Comparison of ENCODE assay signal across 18 cellular contexts in the genomic region with DNA sequence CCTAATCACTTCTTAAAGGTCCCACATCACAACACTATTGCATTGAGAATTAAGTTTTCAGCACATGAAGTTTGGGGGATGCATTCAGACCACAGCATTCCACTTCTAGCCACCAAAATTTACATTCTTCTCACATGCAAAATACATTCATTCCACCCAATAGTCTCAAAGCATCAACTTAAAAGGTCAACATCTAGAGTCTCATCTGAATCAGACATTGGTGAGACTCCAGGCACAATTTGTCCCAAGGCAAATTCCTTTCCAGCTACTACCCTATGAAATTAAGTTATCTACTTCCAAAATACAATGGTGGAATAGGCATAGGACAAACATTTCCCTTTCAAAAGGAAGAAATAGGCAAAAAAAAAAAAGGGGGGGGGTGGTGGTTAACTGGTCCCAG.
DNase-seq lines count a peak whose midpoint lies in the region; ATAC-seq and TF ChIP-seq lines count a peak whose summit lies in the region.
"Had no signal": no experiment of that assay in that cellular context is flagged by ENCODE, and none has a peak within 500 bp of the region (broad histone marks: within the 10 kb centered on the region; RNA-seq: fewer than 3 reads in every experiment).

No MANE protein-coding gene starts in this region.

- no peak overlapping the region for H3K9ac ChIP-seq in PC-3 (ENCODE audit: low read length)
- H3K9ac ChIP-seq in endodermal cell (ENCODE audit: extremely low read depth, low read length, poor library complexity, severe bottlenecking): peak overlapping the region; percentile 57
- no peak overlapping the region for H3K9ac ChIP-seq in mesendoderm (ENCODE audit: low read length)

- H3K4me3 ChIP-seq in AG10803 (ENCODE audit: low read length) (no peak overlapping the region), PC-3 (ENCODE audit: low read length) (no peak overlapping the region), endodermal cell (ENCODE audit: low read length) (peak overlapping the region; percentile 21), mesendoderm (ENCODE audit: low read length) (no peak overlapping the region), right atrium auricular region (no peak overlapping the region)

- H3K4me1 ChIP-seq in PC-3 (ENCODE audit: insufficient read depth, low read length) (peaks cover 18% of the 10 kb centered on the region), endodermal cell (ENCODE audit: control insufficient read depth, insufficient read depth, low read length) (no peaks in the 10 kb centered on the region), mesendoderm (ENCODE audit: control insufficient read depth, low read depth, low read length) (peaks cover 2% of the 10 kb centered on the region), right atrium auricular region (no peaks in the 10 kb centered on the region)
- H3K4me1 ChIP-seq: BE2C had no signal

- H3K27ac ChIP-seq in PC-3 (ENCODE audit: low read length) (peak overlapping the region; percentile 59), endodermal cell (ENCODE audit: low read depth, low read length) (no peak overlapping the region), mesendoderm (ENCODE audit: low read depth, low read length) (peak overlapping the region; percentile 91), right atrium auricular region (no peak overlapping the region)

- no peak overlapping the region for H2BK15ac ChIP-seq in mesendoderm (replicated peaks; ENCODE audit: low read depth)

- in situ Hi-C loops in GM13977 (cut with MboI; ENCODE audit: low pct_unique_long_range_greater_than_20kb, low sequenced_read_pairs, unreplicated experiment): no loop called here

- H2AFZ ChIP-seq in PC-3 (ENCODE audit: low read length): no peak overlapping the region

- peak overlapping the region; percentile 68 for H4K5ac ChIP-seq in mesendoderm (ENCODE audit: low read length)

- BruUV-seq in PC-3 (replicated peaks; lab: Mats Ljungman, UMichigan): no TSS peak

- H2AK5ac ChIP-seq in mesendoderm (ENCODE audit: low read length): no peak overlapping the region

- H3K79me2 ChIP-seq in PC-3 (ENCODE audit: low read length): no peaks in the 10 kb centered on the region
- no peaks in the 10 kb centered on the region for H3K79me2 ChIP-seq in mesendoderm (ENCODE audit: control insufficient read depth, insufficient read depth, low read length)

- peaks cover 14% of the 10 kb centered on the region for H3K36me3 Mint-ChIP-seq in endodermal cell (ENCODE audit: low read depth)
- H3K36me3 Mint-ChIP-seq: CD4-positive, CD25-positive, alpha-beta regulatory T cell had no signal

- CTCF ChIA-PET in PC-3 (lab: Charles Lee): interaction anchor here (0.6 kb wide), 1 partner anchor 18 kb away, joined by 6 read pairs; no protein-coding TSS in a partner anchor

- ATAC-seq in PC-3: peak; percentile 31; the same call in 1 of the 2 replicates
- no peak for ATAC-seq in HG03175 (IDR thresholded peaks at IDR 0.05; ENCODE audit: unreplicated experiment)
- ATAC-seq: HepG2 had no signal

- H4K8ac ChIP-seq in mesendoderm (ENCODE audit: low read depth, low read length): no peak overlapping the region

- no peaks in the 10 kb centered on the region for H3K9me2 ChIP-seq in PC-3 (replicated peaks; ENCODE audit: low read length)

- no peak overlapping the region for H3K18ac ChIP-seq in mesendoderm (ENCODE audit: low read length)

- no peaks in the 10 kb centered on the region for H3K79me1 ChIP-seq in mesendoderm (ENCODE audit: low read length)

- H3K23ac ChIP-seq in mesendoderm (ENCODE audit: low read length): no peak overlapping the region

- no peaks in the 10 kb centered on the region for H3K9me3 ChIP-seq in PC-3 (ENCODE audit: low read length)
- H3K9me3 ChIP-seq in endodermal cell (ENCODE audit: control insufficient read depth, low read length): no peaks in the 10 kb centered on the region
- H3K9me3 ChIP-seq in right atrium auricular region: no peaks in the 10 kb centered on the region
- H3K9me3 ChIP-seq: BE2C had no signal

- no peaks in the 10 kb centered on the region for H3F3A ChIP-seq in PC-3 (ENCODE audit: low read length, unreplicated experiment)

- H3K27me3 Mint-ChIP-seq in endodermal cell (ENCODE audit: insufficient read depth): no peaks in the 10 kb centered on the region
- H3K27me3 Mint-ChIP-seq: CD4-positive, CD25-positive, alpha-beta regulatory T cell had no signal

- peaks cover 43% of the 10 kb centered on the region for H3K4me1 Mint-ChIP-seq in endodermal cell
- H3K4me1 Mint-ChIP-seq: CD4-positive, CD25-positive, alpha-beta regulatory T cell had no signal

- no peak overlapping the region for H3K56ac ChIP-seq in mesendoderm (ENCODE audit: low read length)

- intact Hi-C loops in PC-3 (cut with micrococcal nuclease): no loop called here

- no peaks in the 10 kb centered on the region for H4K20me1 ChIP-seq in PC-3 (ENCODE audit: low read length)

- H2BK5ac ChIP-seq in mesendoderm (ENCODE audit: low read length): peak overlapping the region; percentile 26

- TF ChIP-seq CTCF in AG10803 (conservative IDR thresholded peaks at IDR 0.05; ENCODE audit: low read length) (no peak), PC-3 (conservative IDR thresholded peaks at IDR 0.05; ENCODE audit: low read depth, low read length) (no peak), endodermal cell (conservative IDR thresholded peaks at IDR 0.05) (no peak), GM13977 (IDR thresholded peaks at IDR 0.05; ENCODE audit: extremely low read depth, insufficient read depth, missing control alignments) (no peak), right atrium auricular region (IDR thresholded peaks at IDR 0.05) (no peak)

- H3K9me3 Mint-ChIP-seq in endodermal cell: peaks cover 6% of the 10 kb centered on the region

- no peak overlapping the region for H3K4ac ChIP-seq in mesendoderm (ENCODE audit: low read depth, low read length)

- H3K4me2 ChIP-seq in PC-3 (ENCODE audit: low read length) (no peak overlapping the region), mesendoderm (ENCODE audit: low read length) (no peak overlapping the region)

- no peaks in the 10 kb centered on the region for H3K36me3 ChIP-seq in PC-3 (ENCODE audit: low read depth, low read length)
- H3K36me3 ChIP-seq in endodermal cell (ENCODE audit: control insufficient read depth, insufficient read depth, low read length): peaks cover 36% of the 10 kb centered on the region
- no peaks in the 10 kb centered on the region for H3K36me3 ChIP-seq in mesendoderm (ENCODE audit: control insufficient read depth, insufficient read depth, low read length)
- H3K36me3 ChIP-seq in right atrium auricular region: no peaks in the 10 kb centered on the region
- H3K36me3 ChIP-seq: BE2C had no signal

- POLR2A ChIA-PET in PC-3 (lab: Charles Lee; ENCODE audit: unreplicated experiment): no interaction called here

- peak overlapping the region; percentile 2 for H2BK120ac ChIP-seq in mesendoderm (ENCODE audit: low read depth, low read length)

- H3K27me3 ChIP-seq in PC-3 (ENCODE audit: low read length) (no peaks in the 10 kb centered on the region), endodermal cell (ENCODE audit: control insufficient read depth, insufficient read depth, low read length, poor library complexity, severe bottlenecking) (no peaks in the 10 kb centered on the region), mesendoderm (ENCODE audit: insufficient read depth, low read length, poor library complexity) (no peaks in the 10 kb centered on the region), right atrium auricular region (no peaks in the 10 kb centered on the region)
- H3K27me3 ChIP-seq: BE2C had no signal

- peak; percentile 1 for DNase-seq in AG10803 (ENCODE audit: low read depth)
- DNase-seq in PC-3: peak; percentile 58
- no peak for DNase-seq in endodermal cell
- no peak for DNase-seq in mesendoderm
- DNase-seq in DMS53 treated with DMSO at 0.1 percent for 48 hours (lab: John Stamatoyannopoulos, UW; ENCODE audit: unreplicated experiment): no peak
- DNase-seq in GM13977 (ENCODE audit: low spot score): no peak
- DNase-seq in right atrium auricular region (ENCODE audit: low spot score): no peak
- DNase-seq: 8988T; BE2C; CD4-positive, CD25-positive, alpha-beta regulatory T cell; DMS153; KG1; MV-4-11; NCI-H1694 treated with DMSO at 0.1 percent for 48 hours; NCI-H2107; NCI-H510A had no signal

- peak overlapping the region; percentile 42 for H3K27ac Mint-ChIP-seq in endodermal cell
- H3K27ac Mint-ChIP-seq: CD4-positive, CD25-positive, alpha-beta regulatory T cell had no signal

- no peak overlapping the region for H3K4me3 Mint-ChIP-seq in endodermal cell
- H3K4me3 Mint-ChIP-seq: CD4-positive, CD25-positive, alpha-beta regulatory T cell had no signal

Comparison
In these comparisons a context has a peak if more than half of its experiments do, and no peak if none do; other contexts are left out.
1. DNase-seq: peak in AG10803 (single experiment) and PC-3 (single experiment); none in endodermal cell (single experiment), mesendoderm (single experiment), DMS53 treated with DMSO at 0.1 percent for 48 hours (single experiment), GM13977 (single experiment) and right atrium auricular region (single experiment).
2. H3K27ac ChIP-seq: peak in PC-3 (single experiment) and mesendoderm (single experiment); none in endodermal cell (single experiment) and right atrium auricular region (0 of 2).